Comparison of ENCODE assay signal across 1 cellular context in the genomic region with DNA sequence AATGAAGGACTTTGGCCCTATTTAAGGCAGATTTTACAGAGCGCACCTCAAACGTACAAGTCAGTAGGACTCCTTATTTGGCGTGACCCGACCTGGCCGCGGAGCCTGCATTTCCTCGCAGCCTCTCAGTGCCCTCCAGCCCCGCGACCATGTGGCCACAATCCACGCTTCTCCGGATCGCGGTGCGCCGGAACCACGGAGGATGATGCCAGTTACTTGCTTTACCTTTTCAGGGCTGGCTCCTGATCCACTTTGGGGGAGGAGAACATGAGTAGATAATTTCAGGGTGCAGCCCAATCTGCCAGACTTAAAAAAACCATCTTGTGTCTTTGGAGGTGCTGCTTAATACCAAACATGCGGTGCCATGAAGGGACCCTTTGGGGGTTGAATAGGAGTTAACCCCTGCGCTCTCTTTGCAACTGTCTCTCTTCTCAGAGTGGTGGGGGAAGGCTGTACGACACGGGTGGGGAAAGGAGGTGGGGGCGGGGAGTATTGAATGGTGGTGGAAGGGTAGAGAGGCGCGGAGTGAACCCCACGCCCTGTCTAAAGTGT.
TF ChIP-seq lines count a peak whose summit lies in the region.

No MANE protein-coding gene starts in this region.

TF ChIP-seq in H1, 55 proteins besides CTCF, POLR2A, EP300 and RAD21:
- TF ChIP-seq EZH2 (IDR thresholded peaks at IDR 0.05; ENCODE audit: low read depth, low read length, severe bottlenecking): peak; percentile 27
- no peak for TF ChIP-seq TCF12 (IDR thresholded peaks at IDR 0.05; ENCODE audit: low read depth, low read length)
TF ChIP-seq in H1: peak in this region for 1.
